ENCODE assay signal across 1 cellular context in the genomic region with DNA sequence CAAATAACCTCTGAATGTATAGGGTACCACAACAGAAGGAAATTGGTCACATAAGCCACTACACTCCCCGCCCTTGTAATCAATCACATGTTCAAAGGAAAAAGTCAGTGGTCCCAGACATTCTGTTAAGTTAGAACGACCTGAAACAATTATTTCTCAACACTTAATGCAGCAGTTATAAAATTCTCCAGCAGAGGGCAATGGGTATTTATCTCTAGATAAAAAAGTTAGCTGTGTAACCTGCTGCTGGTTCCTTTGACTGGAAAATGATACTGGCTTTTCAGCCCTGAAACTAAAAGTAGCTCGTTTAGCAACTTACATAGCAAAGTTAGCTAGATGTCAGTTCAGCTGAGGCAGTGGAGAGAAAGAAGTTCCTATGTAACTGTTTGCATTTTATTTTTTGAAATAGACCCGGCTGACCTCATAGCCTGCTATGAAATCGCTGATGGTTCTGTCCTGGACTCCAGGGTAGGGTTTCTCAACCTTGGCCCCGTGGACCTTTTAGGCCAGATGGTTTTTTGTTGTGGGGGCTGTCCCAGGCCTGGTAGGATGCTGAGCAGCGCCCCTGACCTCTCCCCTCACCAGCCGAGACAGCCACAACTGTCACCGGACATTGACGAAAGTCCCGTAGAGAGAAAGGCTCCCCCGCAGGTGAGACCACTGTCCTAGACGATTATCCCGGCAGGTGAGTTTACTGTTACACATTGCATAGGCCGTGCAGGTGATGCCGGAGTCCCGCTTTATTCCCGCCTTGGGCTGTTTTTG.
TF ChIP-seq lines count a peak whose summit lies in the region.

No MANE protein-coding gene starts in this region.

TF ChIP-seq in K562, 482 proteins besides CTCF, POLR2A, EP300 and RAD21 (continued from another document):
- TF ChIP-seq, protein P1, sequence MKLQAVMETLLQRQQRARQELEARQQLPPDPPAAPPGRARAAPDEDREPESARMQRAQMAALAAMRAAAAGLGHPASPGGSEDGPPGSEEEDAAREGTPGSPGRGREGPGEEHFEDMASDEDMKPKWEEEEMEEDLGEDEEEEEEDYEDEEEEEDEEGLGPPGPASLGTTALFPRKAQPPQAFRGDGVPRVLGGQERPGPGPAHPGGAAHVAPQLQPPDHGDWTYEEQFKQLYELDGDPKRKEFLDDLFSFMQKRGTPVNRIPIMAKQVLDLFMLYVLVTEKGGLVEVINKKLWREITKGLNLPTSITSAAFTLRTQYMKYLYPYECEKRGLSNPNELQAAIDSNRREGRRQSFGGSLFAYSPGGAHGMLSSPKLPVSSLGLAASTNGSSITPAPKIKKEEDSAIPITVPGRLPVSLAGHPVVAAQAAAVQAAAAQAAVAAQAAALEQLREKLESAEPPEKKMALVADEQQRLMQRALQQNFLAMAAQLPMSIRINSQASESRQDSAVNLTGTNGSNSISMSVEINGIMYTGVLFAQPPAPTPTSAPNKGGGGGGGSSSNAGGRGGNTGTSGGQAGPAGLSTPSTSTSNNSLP (IDR thresholded peaks at IDR 0.05; ENCODE audit: borderline replicate concordance, low read depth, low read length): peak; percentile 91
- TF ChIP-seq HNRNPLL (IDR thresholded peaks at IDR 0.05; ENCODE audit: low read depth, low read length, poor library complexity, severe bottlenecking) (no peak), SMC3 (conservative IDR thresholded peaks at IDR 0.05; ENCODE audit: insufficient read depth, low read depth, low read length) (peak; percentile 77), PURB (CRISPR knock-in tag; IDR thresholded peaks at IDR 0.05; ENCODE audit: low read depth) (no peak), SPI1 (IDR thresholded peaks at IDR 0.05; ENCODE audit: borderline replicate concordance, low read depth, low read length) (no peak), JUND (IDR thresholded peaks at IDR 0.05; ENCODE audit: borderline replicate concordance, low read depth, low read length) (peak; percentile 15; the same call in 1 of the 2 replicates), JUND (tag; IDR thresholded peaks at IDR 0.05; ENCODE audit: borderline replicate concordance, low read depth, low read length) (no peak), ETV1 (tag; conservative IDR thresholded peaks at IDR 0.05; ENCODE audit: low read depth) (no peak), HDAC8 (tag; IDR thresholded peaks at IDR 0.05) (no peak), PHF20 (IDR thresholded peaks at IDR 0.05; ENCODE audit: partially characterized antibody) (no peak), CEBPB (tag; IDR thresholded peaks at IDR 0.05) (peak; percentile 85), JUN (IDR thresholded peaks at IDR 0.05; ENCODE audit: borderline replicate concordance, low read depth, low read length) (no peak), JUN (CRISPR knock-in tag; IDR thresholded peaks at IDR 0.05; ENCODE audit: borderline replicate concordance) (no peak), IFI16 (CRISPR knock-in tag; IDR thresholded peaks at IDR 0.05) (no peak), RBM17 (IDR thresholded peaks at IDR 0.05; ENCODE audit: borderline replicate concordance, low read depth, low read length) (no peak), HEY1 (CRISPR knock-in tag; IDR thresholded peaks at IDR 0.05; ENCODE audit: borderline replicate concordance) (no peak), ZNF133 (CRISPR knock-in tag; IDR thresholded peaks at IDR 0.05) (no peak), NONO (IDR thresholded peaks at IDR 0.05; ENCODE audit: low read depth in 2 of 2, low read length in 1 of 2) (no peak), CREBBP (IDR thresholded peaks at IDR 0.05; ENCODE audit: low read depth, low read length) (no peak), FOXM1 (IDR thresholded peaks at IDR 0.05; ENCODE audit: low read depth) (no peak), FOXM1 (CRISPR knock-in tag; IDR thresholded peaks at IDR 0.05; ENCODE audit: low read depth) (no peak), MAFF (IDR thresholded peaks at IDR 0.05; ENCODE audit: low read length) (no peak), EHMT2 (IDR thresholded peaks at IDR 0.05) (no peak), MCM2 (IDR thresholded peaks at IDR 0.05; ENCODE audit: low read depth) (no peak), NCOA2 (IDR thresholded peaks at IDR 0.05; ENCODE audit: partially characterized antibody in 2 of 2) (no peak), CCAR2 (IDR thresholded peaks at IDR 0.05; ENCODE audit: low read depth, low read length) (no peak), PCBP2 (IDR thresholded peaks at IDR 0.05; ENCODE audit: low read depth, low read length, poor library complexity, severe bottlenecking) (no peak), ZNF253 (CRISPR knock-in tag; conservative IDR thresholded peaks at IDR 0.05) (no peak), FOXJ2 (tag; IDR thresholded peaks at IDR 0.05) (no peak)
- TF ChIP-seq, protein P2, sequence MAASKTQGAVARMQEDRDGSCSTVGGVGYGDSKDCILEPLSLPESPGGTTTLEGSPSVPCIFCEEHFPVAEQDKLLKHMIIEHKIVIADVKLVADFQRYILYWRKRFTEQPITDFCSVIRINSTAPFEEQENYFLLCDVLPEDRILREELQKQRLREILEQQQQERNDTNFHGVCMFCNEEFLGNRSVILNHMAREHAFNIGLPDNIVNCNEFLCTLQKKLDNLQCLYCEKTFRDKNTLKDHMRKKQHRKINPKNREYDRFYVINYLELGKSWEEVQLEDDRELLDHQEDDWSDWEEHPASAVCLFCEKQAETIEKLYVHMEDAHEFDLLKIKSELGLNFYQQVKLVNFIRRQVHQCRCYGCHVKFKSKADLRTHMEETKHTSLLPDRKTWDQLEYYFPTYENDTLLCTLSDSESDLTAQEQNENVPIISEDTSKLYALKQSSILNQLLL (CRISPR knock-in tag; IDR thresholded peaks at IDR 0.05; ENCODE audit: borderline replicate concordance): no peak
- TF ChIP-seq, protein P3, sequence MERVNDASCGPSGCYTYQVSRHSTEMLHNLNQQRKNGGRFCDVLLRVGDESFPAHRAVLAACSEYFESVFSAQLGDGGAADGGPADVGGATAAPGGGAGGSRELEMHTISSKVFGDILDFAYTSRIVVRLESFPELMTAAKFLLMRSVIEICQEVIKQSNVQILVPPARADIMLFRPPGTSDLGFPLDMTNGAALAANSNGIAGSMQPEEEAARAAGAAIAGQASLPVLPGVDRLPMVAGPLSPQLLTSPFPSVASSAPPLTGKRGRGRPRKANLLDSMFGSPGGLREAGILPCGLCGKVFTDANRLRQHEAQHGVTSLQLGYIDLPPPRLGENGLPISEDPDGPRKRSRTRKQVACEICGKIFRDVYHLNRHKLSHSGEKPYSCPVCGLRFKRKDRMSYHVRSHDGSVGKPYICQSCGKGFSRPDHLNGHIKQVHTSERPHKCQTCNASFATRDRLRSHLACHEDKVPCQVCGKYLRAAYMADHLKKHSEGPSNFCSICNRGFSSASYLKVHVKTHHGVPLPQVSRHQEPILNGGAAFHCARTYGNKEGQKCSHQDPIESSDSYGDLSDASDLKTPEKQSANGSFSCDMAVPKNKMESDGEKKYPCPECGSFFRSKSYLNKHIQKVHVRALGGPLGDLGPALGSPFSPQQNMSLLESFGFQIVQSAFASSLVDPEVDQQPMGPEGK (CRISPR knock-in tag; IDR thresholded peaks at IDR 0.05; ENCODE audit: borderline replicate concordance): no peak
- TF ChIP-seq, protein P4, sequence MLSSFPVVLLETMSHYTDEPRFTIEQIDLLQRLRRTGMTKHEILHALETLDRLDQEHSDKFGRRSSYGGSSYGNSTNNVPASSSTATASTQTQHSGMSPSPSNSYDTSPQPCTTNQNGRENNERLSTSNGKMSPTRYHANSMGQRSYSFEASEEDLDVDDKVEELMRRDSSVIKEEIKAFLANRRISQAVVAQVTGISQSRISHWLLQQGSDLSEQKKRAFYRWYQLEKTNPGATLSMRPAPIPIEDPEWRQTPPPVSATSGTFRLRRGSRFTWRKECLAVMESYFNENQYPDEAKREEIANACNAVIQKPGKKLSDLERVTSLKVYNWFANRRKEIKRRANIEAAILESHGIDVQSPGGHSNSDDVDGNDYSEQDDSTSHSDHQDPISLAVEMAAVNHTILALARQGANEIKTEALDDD (IDR thresholded peaks at IDR 0.05): peak; percentile 65; the same call in 1 of the 2 replicates
- TF ChIP-seq, protein P5, sequence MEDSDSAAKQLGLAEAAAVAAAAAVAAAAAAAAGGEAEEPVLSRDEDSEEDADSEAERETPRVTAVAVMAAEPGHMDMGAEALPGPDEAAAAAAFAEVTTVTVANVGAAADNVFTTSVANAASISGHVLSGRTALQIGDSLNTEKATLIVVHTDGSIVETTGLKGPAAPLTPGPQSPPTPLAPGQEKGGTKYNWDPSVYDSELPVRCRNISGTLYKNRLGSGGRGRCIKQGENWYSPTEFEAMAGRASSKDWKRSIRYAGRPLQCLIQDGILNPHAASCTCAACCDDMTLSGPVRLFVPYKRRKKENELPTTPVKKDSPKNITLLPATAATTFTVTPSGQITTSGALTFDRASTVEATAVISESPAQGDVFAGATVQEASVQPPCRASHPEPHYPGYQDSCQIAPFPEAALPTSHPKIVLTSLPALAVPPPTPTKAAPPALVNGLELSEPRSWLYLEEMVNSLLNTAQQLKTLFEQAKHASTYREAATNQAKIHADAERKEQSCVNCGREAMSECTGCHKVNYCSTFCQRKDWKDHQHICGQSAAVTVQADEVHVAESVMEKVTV (CRISPR knock-in tag; IDR thresholded peaks at IDR 0.05): peak; percentile 44; the same call in 1 of the 2 replicates
- TF ChIP-seq, protein P6, sequence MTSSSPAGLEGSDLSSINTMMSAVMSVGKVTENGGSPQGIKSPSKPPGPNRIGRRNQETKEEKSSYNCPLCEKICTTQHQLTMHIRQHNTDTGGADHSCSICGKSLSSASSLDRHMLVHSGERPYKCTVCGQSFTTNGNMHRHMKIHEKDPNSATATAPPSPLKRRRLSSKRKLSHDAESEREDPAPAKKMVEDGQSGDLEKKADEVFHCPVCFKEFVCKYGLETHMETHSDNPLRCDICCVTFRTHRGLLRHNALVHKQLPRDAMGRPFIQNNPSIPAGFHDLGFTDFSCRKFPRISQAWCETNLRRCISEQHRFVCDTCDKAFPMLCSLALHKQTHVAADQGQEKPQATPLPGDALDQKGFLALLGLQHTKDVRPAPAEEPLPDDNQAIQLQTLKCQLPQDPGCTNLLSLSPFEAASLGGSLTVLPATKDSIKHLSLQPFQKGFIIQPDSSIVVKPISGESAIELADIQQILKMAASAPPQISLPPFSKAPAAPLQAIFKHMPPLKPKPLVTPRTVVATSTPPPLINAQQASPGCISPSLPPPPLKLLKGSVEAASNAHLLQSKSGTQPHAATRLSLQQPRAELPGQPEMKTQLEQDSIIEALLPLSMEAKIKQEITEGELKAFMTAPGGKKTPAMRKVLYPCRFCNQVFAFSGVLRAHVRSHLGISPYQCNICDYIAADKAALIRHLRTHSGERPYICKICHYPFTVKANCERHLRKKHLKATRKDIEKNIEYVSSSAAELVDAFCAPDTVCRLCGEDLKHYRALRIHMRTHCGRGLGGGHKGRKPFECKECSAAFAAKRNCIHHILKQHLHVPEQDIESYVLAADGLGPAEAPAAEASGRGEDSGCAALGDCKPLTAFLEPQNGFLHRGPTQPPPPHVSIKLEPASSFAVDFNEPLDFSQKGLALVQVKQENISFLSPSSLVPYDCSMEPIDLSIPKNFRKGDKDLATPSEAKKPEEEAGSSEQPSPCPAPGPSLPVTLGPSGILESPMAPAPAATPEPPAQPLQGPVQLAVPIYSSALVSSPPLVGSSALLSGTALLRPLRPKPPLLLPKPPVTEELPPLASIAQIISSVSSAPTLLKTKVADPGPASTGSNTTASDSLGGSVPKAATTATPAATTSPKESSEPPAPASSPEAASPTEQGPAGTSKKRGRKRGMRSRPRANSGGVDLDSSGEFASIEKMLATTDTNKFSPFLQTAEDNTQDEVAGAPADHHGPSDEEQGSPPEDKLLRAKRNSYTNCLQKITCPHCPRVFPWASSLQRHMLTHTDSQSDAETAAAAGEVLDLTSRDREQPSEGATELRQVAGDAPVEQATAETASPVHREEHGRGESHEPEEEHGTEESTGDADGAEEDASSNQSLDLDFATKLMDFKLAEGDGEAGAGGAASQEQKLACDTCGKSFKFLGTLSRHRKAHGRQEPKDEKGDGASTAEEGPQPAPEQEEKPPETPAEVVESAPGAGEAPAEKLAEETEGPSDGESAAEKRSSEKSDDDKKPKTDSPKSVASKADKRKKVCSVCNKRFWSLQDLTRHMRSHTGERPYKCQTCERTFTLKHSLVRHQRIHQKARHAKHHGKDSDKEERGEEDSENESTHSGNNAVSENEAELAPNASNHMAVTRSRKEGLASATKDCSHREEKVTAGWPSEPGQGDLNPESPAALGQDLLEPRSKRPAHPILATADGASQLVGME (CRISPR knock-in tag; IDR thresholded peaks at IDR 0.05): no peak
- TF ChIP-seq, protein P7, sequence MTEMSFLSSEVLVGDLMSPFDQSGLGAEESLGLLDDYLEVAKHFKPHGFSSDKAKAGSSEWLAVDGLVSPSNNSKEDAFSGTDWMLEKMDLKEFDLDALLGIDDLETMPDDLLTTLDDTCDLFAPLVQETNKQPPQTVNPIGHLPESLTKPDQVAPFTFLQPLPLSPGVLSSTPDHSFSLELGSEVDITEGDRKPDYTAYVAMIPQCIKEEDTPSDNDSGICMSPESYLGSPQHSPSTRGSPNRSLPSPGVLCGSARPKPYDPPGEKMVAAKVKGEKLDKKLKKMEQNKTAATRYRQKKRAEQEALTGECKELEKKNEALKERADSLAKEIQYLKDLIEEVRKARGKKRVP (CRISPR knock-in tag; IDR thresholded peaks at IDR 0.05): no peak
- TF ChIP-seq, protein P8, sequence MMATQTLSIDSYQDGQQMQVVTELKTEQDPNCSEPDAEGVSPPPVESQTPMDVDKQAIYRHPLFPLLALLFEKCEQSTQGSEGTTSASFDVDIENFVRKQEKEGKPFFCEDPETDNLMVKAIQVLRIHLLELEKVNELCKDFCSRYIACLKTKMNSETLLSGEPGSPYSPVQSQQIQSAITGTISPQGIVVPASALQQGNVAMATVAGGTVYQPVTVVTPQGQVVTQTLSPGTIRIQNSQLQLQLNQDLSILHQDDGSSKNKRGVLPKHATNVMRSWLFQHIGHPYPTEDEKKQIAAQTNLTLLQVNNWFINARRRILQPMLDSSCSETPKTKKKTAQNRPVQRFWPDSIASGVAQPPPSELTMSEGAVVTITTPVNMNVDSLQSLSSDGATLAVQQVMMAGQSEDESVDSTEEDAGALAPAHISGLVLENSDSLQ (IDR thresholded peaks at IDR 0.05): no peak
